Comparison of ENCODE assay signal across 8 cellular contexts in the genomic region with DNA sequence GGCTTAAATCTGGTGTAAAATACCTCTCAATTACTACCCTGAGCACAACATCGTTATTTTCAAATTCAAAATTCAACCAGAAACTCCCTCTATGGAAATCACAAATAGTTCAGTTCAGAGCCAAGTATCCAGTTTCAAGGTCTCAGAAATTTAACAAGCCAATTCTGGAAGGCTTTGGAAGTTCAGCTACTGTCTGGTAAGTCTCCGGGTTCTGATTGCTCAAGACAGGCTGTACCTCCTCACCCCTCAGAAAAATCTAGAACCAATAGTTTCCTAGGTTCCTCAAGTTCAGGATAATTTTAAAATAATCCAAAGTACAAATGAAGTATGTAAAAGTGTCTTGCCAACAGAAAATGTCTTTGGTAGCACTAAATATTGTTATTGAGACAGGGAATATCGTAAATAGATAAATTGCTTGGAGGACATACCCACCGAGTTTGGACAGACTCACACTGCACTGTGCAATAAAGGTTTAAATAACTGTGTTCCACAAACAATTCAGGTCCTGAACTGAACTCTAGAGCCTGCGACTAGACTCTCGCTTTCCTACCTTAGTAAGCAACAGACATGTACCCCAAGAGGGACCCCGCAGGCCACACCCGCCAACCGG. TPM values are rescaled to one million over a fixed set of nuclear protein-coding genes. Genes with fewer than 3 reads are reported as not detected.
A peak's percentile ranks its signal among the peaks of the same experiment; 100 is the strongest.
DNase-seq lines count a peak whose midpoint lies in the region; ATAC-seq, FAIRE-seq and TF ChIP-seq lines count a peak whose summit lies in the region.

No MANE protein-coding gene starts in this region.

- no peaks in the 10 kb centered on the region for H3K27me3 ChIP-seq in HUES48 (ENCODE audit: control insufficient read depth, insufficient read depth, low read length)
- H3K27me3 ChIP-seq in K562 (ENCODE audit: control insufficient read depth in 2 of 2, insufficient read depth in 2 of 2, low read length in 2 of 2), result no peaks in the 10 kb centered on the region
- no peaks in the 10 kb centered on the region for H3K27me3 ChIP-seq in lower lobe of right lung (ENCODE audit: low read depth)
- no peaks in the 10 kb centered on the region for H3K27me3 ChIP-seq in vagina

- no peak for TF ChIP-seq CTCF in K562 (IDR thresholded peaks at IDR 0.05 in 2 of 3, conservative IDR thresholded peaks at IDR 0.05 in 1 of 3; ENCODE audit: insufficient read depth in 2 of 3, low read depth in 1 of 3, low read length in 3 of 3)
- TF ChIP-seq CTCF in lower lobe of right lung (IDR thresholded peaks at IDR 0.05), result no peak
- no peak for TF ChIP-seq CTCF in vagina (IDR thresholded peaks at IDR 0.05)

- CTCF ChIA-PET in K562 (lab: Yijun Ruan, JAX; ENCODE audit: low intra/inter-chr PET ratio), result no interaction called here

- H3K27ac ChIP-seq in HUES48 (ENCODE audit: low read depth, low read length) (peak overlapping the region; percentile 100), K562 (ENCODE audit: extremely low read depth, low read depth, low read length) (peak overlapping the region; percentile 93), lower lobe of right lung (peak overlapping the region; percentile 95), vagina (peak overlapping the region; percentile 91)

- no peaks in the 10 kb centered on the region for H3K9me1 ChIP-seq in K562 (ENCODE audit: control insufficient read depth, insufficient read depth, low read length)

- H3K4me1 ChIP-seq in HUES48 (ENCODE audit: control insufficient read depth, insufficient read depth, low read length), result peaks cover 5% of the 10 kb centered on the region; the same call in 1 of the 2 replicates
- peaks cover 7 to 15% of the 10 kb centered on the region in 2 experiments; a peak in 4 of 5 replicates for H3K4me1 ChIP-seq in K562 (replicated peaks in 1 of 2; ENCODE audit: control insufficient read depth in 2 of 2, insufficient read depth in 2 of 2, low read length in 2 of 2)
- peaks cover 23% of the 10 kb centered on the region for H3K4me1 ChIP-seq in lower lobe of right lung
- H3K4me1 ChIP-seq in vagina, result peaks cover 16% of the 10 kb centered on the region

- TF ChIP-seq POLR2A in K562 (conservative IDR thresholded peaks at IDR 0.05), result no peak
- TF ChIP-seq POLR2A in vagina (IDR thresholded peaks at IDR 0.05), result no peak

- H3K9me3 ChIP-seq in HUES48 (ENCODE audit: control insufficient read depth, insufficient read depth, low read length) (no peaks in the 10 kb centered on the region), K562 (replicated peaks; ENCODE audit: control insufficient read depth, insufficient read depth, low read depth, low read length) (0 out of 2 replicates have a peak, but pooled peaks cover 3% of the 10 kb centered on the region), lower lobe of right lung (no peaks in the 10 kb centered on the region), vagina (no peaks in the 10 kb centered on the region)

- BruUV-seq in K562 (replicated peaks; lab: Mats Ljungman, UMichigan), result TSS peak; percentile 53

- intact Hi-C loops in K562 (cut with micrococcal nuclease), result loop anchor here (1.0 to 10.0 kb wide), 2 partner anchors 12 to 790 kb away; partner anchors contain the start of gene BEND3
- intact Hi-C loops in lower lobe of right lung (cut with DNase I), result no loop called here
- intact Hi-C loops in vagina (cut with DNase I), result no loop called here

- peak overlapping the region; percentile 90 for H3K4me3 ChIP-seq in HUES48 (ENCODE audit: low read depth, low read length)
- peak overlapping the region; percentile 86 for H3K4me3 ChIP-seq in K562
- peak overlapping the region; percentile 86 for H3K4me3 ChIP-seq in lower lobe of right lung
- H3K4me3 ChIP-seq in vagina, result peak overlapping the region; percentile 89 to 92

- H2AFZ ChIP-seq in K562 (ENCODE audit: low read depth, low read length), result peak overlapping the region; percentile 84

- WGBS in K562 (ENCODE audit: insufficient coverage, low coverage, missing lambda C conversion rate), result under 1% methylated on average over 9 of the region's 9 CpGs

- no peak for TF ChIP-seq EP300 in K562 (IDR thresholded peaks at IDR 0.05; ENCODE audit: low read length)

- in situ Hi-C loops in K562 (cut with MboI), result no loop called here

- H3K79me2 ChIP-seq in K562 (ENCODE audit: control insufficient read depth, insufficient read depth, low read length), result peaks cover 55% of the 10 kb centered on the region

- DNase-seq in AG08395 (ENCODE audit: low spot score) (peak; percentile 12), K562 (ENCODE audit: extremely low read depth in 1 of 4, low spot score in 3 of 4) (no peak), lower lobe of right lung (no peak), vagina (ENCODE audit: extremely low spot score in 2 of 2) (no peak), hippocampal formation (lab: John Stamatoyannopoulos, UW) (no peak), HTR-8/SVneo (ENCODE audit: insufficient read length, low spot score) (no peak)

- no peaks in the 10 kb centered on the region for H4K20me1 ChIP-seq in K562 (replicated peaks; ENCODE audit: control insufficient read depth, insufficient read depth, low read length)

- H3K36me3 ChIP-seq in HUES48 (ENCODE audit: control insufficient read depth, insufficient read depth, low read length), result no peaks in the 10 kb centered on the region
- peaks cover 25% of the 10 kb centered on the region for H3K36me3 ChIP-seq in K562 (ENCODE audit: control insufficient read depth, insufficient read depth, low read length)
- no peaks in the 10 kb centered on the region for H3K36me3 ChIP-seq in lower lobe of right lung
- no peaks in the 10 kb centered on the region for H3K36me3 ChIP-seq in vagina

- H3K9ac ChIP-seq in HUES48 (ENCODE audit: low read depth, low read length) (peak overlapping the region; percentile 88), K562 (ENCODE audit: insufficient read depth in 1 of 2, low read depth in 2 of 2, low read length in 2 of 2) (peak overlapping the region; percentile 86 to 96)

- FAIRE-seq in K562 (lab: Jason Lieb, UNC) (peak; percentile 6), HTR-8/SVneo (lab: Jason Lieb, UNC) (no peak)

- no peak for TF ChIP-seq RAD21 in K562 (CRISPR knock-in tag; conservative IDR thresholded peaks at IDR 0.05 in 1 of 2, IDR thresholded peaks at IDR 0.05 in 1 of 2)

- H3K4me2 ChIP-seq in K562 (ENCODE audit: insufficient read depth, low read length), result peak overlapping the region; percentile 89

- POLR2A ChIA-PET in K562 (lab: Yijun Ruan, JAX), result interaction anchor here (0.8 kb wide), 1 partner anchor 20 kb away, joined by 4 read pairs; no protein-coding TSS in a partner anchor

- peak; percentile 51 for ATAC-seq in K562
- peak in 1 of 2 donors; percentile 31 for ATAC-seq in lower lobe of right lung
- ATAC-seq in HG03571 (IDR thresholded peaks at IDR 0.05; ENCODE audit: unreplicated experiment), result no peak

TF ChIP-seq in K562, 482 proteins besides CTCF, POLR2A, EP300 and RAD21 (continues in another document):
- TF ChIP-seq SMARCB1 (IDR thresholded peaks at IDR 0.05; ENCODE audit: insufficient read length, low read depth) (peak; percentile 68), CEBPG (CRISPR knock-in tag; IDR thresholded peaks at IDR 0.05) (no peak), CEBPG (tag; conservative IDR thresholded peaks at IDR 0.05 in 1 of 2, IDR thresholded peaks at IDR 0.05 in 1 of 2) (peak in 1 of 2 experiments; percentile 57; a peak in 2 of 4 replicates), MAFG (tag; conservative IDR thresholded peaks at IDR 0.05) (no peak)

RNA-seq across cellular contexts. Expression of gene ATG5, which starts 0.7 kb away (rescaled TPM):
- 37.5 and 96.3 TPM in 2 replicates for total RNA-seq in K562 (2011; cell fraction: chromatin; rRNA removed; ENCODE audit: low replicate concordance)
- 19.0 and 21.2 TPM in 2 replicates for total RNA-seq in K562 (2011; cell fraction: nucleolus; rRNA removed)
- total RNA-seq in K562 (2011; cell fraction: nucleoplasm; rRNA removed), result 35.8 and 41.9 TPM in 2 replicates
- 34.6 and 53.2 TPM in 2 replicates for total RNA-seq in K562 (2014; rRNA removed)
- 62.1 and 71.0 TPM in 2 replicates for total RNA-seq in K562 (2014; rRNA removed; fragmentation: Illumina TruSeq; extraction: Trizol)
- 55.0 and 64.4 TPM in 2 replicates for total RNA-seq in K562 (2015; rRNA removed; fragmentation: Illumina TruSeq; extraction: Trizol)
- 53.2 and 55.4 TPM in 2 replicates for total RNA-seq in K562 (2021)
- polyA plus RNA-seq in K562 (2011; rRNA removed), result 56.0 and 80.0 TPM in 2 replicates
- polyA plus RNA-seq in K562 (2011; cell fraction: cytosol; rRNA removed), result 11.9 and 20.0 TPM in 2 replicates
- polyA plus RNA-seq in K562 (2011; cell fraction: nucleus; rRNA removed), result 16.8 and 23.7 TPM in 2 replicates
- 44.2 and 44.8 TPM in 2 replicates for polyA plus RNA-seq in K562 (2012)
- 40.3 and 42.7 TPM in 2 replicates for polyA plus RNA-seq in K562 (2014; fragmentation: Illumina TruSeq; extraction: Trizol)
- polyA plus RNA-seq in K562 (2014; fragmentation: Nextera tagmentation; extraction: Ambion mirVana), result 10 to 100 TPM; 29.0 to 29.6 TPM
- polyA plus RNA-seq in K562 (2014; rRNA removed), result 41.3 and 43.4 TPM in 2 replicates
- polyA minus RNA-seq in K562 (2011; rRNA and poly(A)+ RNA removed), result 92.7 and 96.4 TPM in 2 replicates
- polyA minus RNA-seq in K562 (2011; cell fraction: cytosol; rRNA and poly(A)+ RNA removed), result 15.6 and 24.6 TPM in 2 replicates
- 40.7 and 64.4 TPM in 2 replicates for polyA minus RNA-seq in K562 (2011; cell fraction: nucleus; rRNA and poly(A)+ RNA removed)
- 33.6 TPM for total RNA-seq in lower lobe of right lung
- 37.1 TPM for total RNA-seq in vagina

RNA-seq across cellular contexts. Expression of gene CRYBG1, which starts 35.7 kb away (rescaled TPM):
- total RNA-seq in K562 (2011; cell fraction: chromatin; rRNA removed; ENCODE audit: low replicate concordance), result not detected in 2 replicates
- total RNA-seq in K562 (2011; cell fraction: nucleolus; rRNA removed), result not detected in 2 replicates
- total RNA-seq in K562 (2011; cell fraction: nucleoplasm; rRNA removed), result 0.08 TPM in 1 of 2 replicates, not detected in the other
- total RNA-seq in K562 (2014; rRNA removed), result 0.23 and 0.29 TPM in 2 replicates
- total RNA-seq in K562 (2014; rRNA removed; fragmentation: Illumina TruSeq; extraction: Trizol), result 0.13 and 0.22 TPM in 2 replicates
- total RNA-seq in K562 (2015; rRNA removed; fragmentation: Illumina TruSeq; extraction: Trizol), result 0.47 and 0.83 TPM in 2 replicates
- total RNA-seq in K562 (2021), result 0.18 and 0.33 TPM in 2 replicates
- 0.05 and 0.11 TPM in 2 replicates for polyA plus RNA-seq in K562 (2011; rRNA removed)
- polyA plus RNA-seq in K562 (2011; cell fraction: cytosol; rRNA removed), result under 0.01 and 0.03 TPM in 2 replicates
- polyA plus RNA-seq in K562 (2011; cell fraction: nucleus; rRNA removed), result 0.03 TPM in 2 replicates
- polyA plus RNA-seq in K562 (2012), result 0.12 and 0.15 TPM in 2 replicates
- 0.10 TPM in 2 replicates for polyA plus RNA-seq in K562 (2014; fragmentation: Illumina TruSeq; extraction: Trizol)
- polyA plus RNA-seq in K562 (2014; fragmentation: Nextera tagmentation; extraction: Ambion mirVana), result under 1 TPM; 0.07 to 0.08 TPM
- polyA plus RNA-seq in K562 (2014; rRNA removed), result 0.04 and 0.11 TPM in 2 replicates
- 0.07 and 0.12 TPM in 2 replicates for polyA minus RNA-seq in K562 (2011; rRNA and poly(A)+ RNA removed)
- not detected in 2 replicates for polyA minus RNA-seq in K562 (2011; cell fraction: cytosol; rRNA and poly(A)+ RNA removed)
- 0.11 and 0.13 TPM in 2 replicates for polyA minus RNA-seq in K562 (2011; cell fraction: nucleus; rRNA and poly(A)+ RNA removed)
- total RNA-seq in lower lobe of right lung, result 27.9 TPM
- total RNA-seq in vagina, result 46.7 TPM

Comparison
In these comparisons a context has a peak if more than half of its experiments do, and no peak if none do; other contexts are left out.
1. RNA of gene CRYBG1, which starts 35.7 kb away (total RNA-seq): 46.7 TPM in vagina (single experiment) and 27.9 TPM in lower lobe of right lung (single experiment); 0.08 to 0.83 TPM in K562; every median in the first group is over 10 times any median in the second.
2. Peak in every context shown above with its lines, with median percentiles within 50 percentile points of each other: H3K27ac ChIP-seq and H3K4me3 ChIP-seq.